In genomic region chr5:185095-186070, GRCh38 we compare ENCODE assay signal across 20 cellular contexts. TPM values are rescaled to one million over a fixed set of nuclear protein-coding genes. Genes with fewer than 3 reads are reported as not detected.
A peak's percentile ranks its signal among the peaks of the same experiment; 100 is the strongest.
DNase-seq lines count a peak whose midpoint lies in the region; ATAC-seq lines count a peak whose summit lies in the region.
"Had no signal": no experiment of that assay in that cellular context is flagged by ENCODE, and none has a peak within 500 bp of the region (broad histone marks: within the 10 kb centered on the region; RNA-seq: fewer than 3 reads in every experiment).

No MANE protein-coding gene starts in this region.

- H3K36me3 Mint-ChIP-seq in T-cell, result no peaks in the 10 kb centered on the region

- peak overlapping the region; percentile 11 for H3K27ac ChIP-seq in trophoblast cell (ENCODE audit: low read depth, low read length)
- H3K27ac ChIP-seq: GM23248 had no signal

- H3K4me3 Mint-ChIP-seq in T-cell, result no peak overlapping the region
- H3K4me3 Mint-ChIP-seq: CD4-positive, alpha-beta T cell had no signal

- no peak overlapping the region for H2AK5ac ChIP-seq in trophoblast cell (ENCODE audit: low read length)

- intact Hi-C loops in left cardiac atrium (cut with DNase I) (no loop called here), cardiac septum (cut with DNase I) (no loop called here)

- peaks cover 6 to 21% of the 10 kb centered on the region in 2 donors for H3K27me3 Mint-ChIP-seq in T-cell

- no peak overlapping the region for H3K9ac ChIP-seq in trophoblast cell (ENCODE audit: low read length)
- H3K9ac ChIP-seq: GM23248 had no signal

- no peak overlapping the region for H3K4me3 ChIP-seq in trophoblast cell (ENCODE audit: low read depth, low read length)
- H3K4me3 ChIP-seq: GM23248, HAP-1 had no signal

- H3K23ac ChIP-seq in trophoblast cell (ENCODE audit: low read length), result no peak overlapping the region

- no peak overlapping the region for H4K8ac ChIP-seq in trophoblast cell (ENCODE audit: low read depth, low read length)

- no peak overlapping the region for H4K12ac ChIP-seq in trophoblast cell (ENCODE audit: low read depth, low read length)

- no peak overlapping the region for H3K14ac ChIP-seq in trophoblast cell (ENCODE audit: low read length)

- no peak overlapping the region for H3K27ac Mint-ChIP-seq in T-cell
- H3K27ac Mint-ChIP-seq: CD4-positive, alpha-beta T cell had no signal

- H3K36me3 ChIP-seq in trophoblast cell (ENCODE audit: control insufficient read depth in 1 of 2, insufficient read depth in 2 of 2, low read length in 2 of 2), result peaks cover 34 to 36% of the 10 kb centered on the region in 2 experiments
- H3K36me3 ChIP-seq: HAP-1 had no signal

- peaks cover 3% of the 10 kb centered on the region for H3K79me1 ChIP-seq in trophoblast cell (ENCODE audit: low read length)

- DNase-seq in left cardiac atrium, result peak; percentile 21
- DNase-seq in cardiac septum (ENCODE audit: low spot score), result no peak
- peak; percentile 43 for DNase-seq in SK-N-DZ (ENCODE audit: low spot score)
- DNase-seq in hepatic stellate cell (ENCODE audit: low spot score), result peak; percentile 87
- no peak for DNase-seq in trophoblast cell
- DNase-seq in T-cell, result no peak
- DNase-seq in islet precursor cell, result no peak
- DNase-seq: 8988T; Caco-2; CD4-positive, alpha-beta T cell; GM23248; KBM-7; NCI-H1105 treated with DMSO at 0.1 percent for 48 hours; NCI-H1694; NCI-H2081 treated with DMSO at 0.1 percent for 48 hours had no signal

- H3K4me2 ChIP-seq in trophoblast cell (ENCODE audit: low read length), result no peak overlapping the region

- H2BK5ac ChIP-seq in trophoblast cell (ENCODE audit: low read depth, low read length, poor library complexity), result no peak overlapping the region

- POLR2A ChIA-PET in T-cell (lab: Charles Lee), result no interaction called here

- H2AFZ ChIP-seq in trophoblast cell (ENCODE audit: insufficient read depth, low read length, poor library complexity), result no peak overlapping the region
- H2AFZ ChIP-seq: GM23248 had no signal

- H3K9me3 ChIP-seq in trophoblast cell (ENCODE audit: insufficient read depth, low read depth, low read length), result no peaks in the 10 kb centered on the region
- H3K9me3 ChIP-seq: Caco-2, HAP-1 had no signal

- peak overlapping the region; percentile 30 for H2BK12ac ChIP-seq in trophoblast cell (ENCODE audit: low read length)

- peaks cover 14 to 21% of the 10 kb centered on the region in 2 experiments for H3K4me1 ChIP-seq in trophoblast cell (ENCODE audit: control insufficient read depth in 1 of 2, insufficient read depth in 2 of 2, low read length in 2 of 2)
- H3K4me1 ChIP-seq: Caco-2 had no signal

- ATAC-seq in left cardiac atrium (no peak), T-cell (replicated peaks in 1 of 4) (no peak), HG02884 (IDR thresholded peaks at IDR 0.05; ENCODE audit: unreplicated experiment) (no peak)
- ATAC-seq: Panc1 had no signal

- CTCF ChIA-PET in T-cell (lab: Charles Lee), result no interaction called here

- no peaks in the 10 kb centered on the region for H3K79me2 ChIP-seq in trophoblast cell (ENCODE audit: control insufficient read depth, insufficient read depth, low read length, poor library complexity)

- WGBS in trophoblast cell (ENCODE audit: extremely low coverage, insufficient coverage, insufficient read length), result no CpG with 5 or more reads among the region's 21 CpGs

- peaks cover 5 to 9% (median 6%) of the 10 kb centered on the region in 3 donors for H3K4me1 Mint-ChIP-seq in T-cell

- H3K9me3 Mint-ChIP-seq in T-cell, result no peaks in the 10 kb centered on the region
- H3K9me3 Mint-ChIP-seq: CD4-positive, alpha-beta T cell had no signal

- H4K91ac ChIP-seq in trophoblast cell (ENCODE audit: low read depth, low read length), result peak overlapping the region; percentile 8

- H3K18ac ChIP-seq in trophoblast cell (ENCODE audit: low read length), result peak overlapping the region; percentile 15

- peak overlapping the region; percentile 34 for H2BK120ac ChIP-seq in trophoblast cell (ENCODE audit: insufficient read depth, low read length, poor library complexity)

- H3K4ac ChIP-seq in trophoblast cell (ENCODE audit: low read depth, low read length), result no peak overlapping the region

- H3K27me3 ChIP-seq in trophoblast cell (ENCODE audit: insufficient read depth, low read length), result no peaks in the 10 kb centered on the region

RNA-seq across cellular contexts. Expression of gene LRRC14B, which starts 5.9 kb away (rescaled TPM):
- total RNA-seq in left cardiac atrium, result 10 to 100 TPM; 16.5 to 35.9 TPM
- 8.5 TPM for total RNA-seq in cardiac septum
- polyA plus RNA-seq in SK-N-DZ (2014; cell fraction: cytosol; rRNA removed), result 0.14 and 0.38 TPM in 2 replicates
- not detected in 2 replicates for polyA plus RNA-seq in SK-N-DZ (2014; cell fraction: nucleus; rRNA removed)
- polyA plus RNA-seq in trophoblast cell (2013), result 0.05 and 0.06 TPM in 2 replicates
- total RNA-seq in T-cell, result not detected
- total RNA-seq: Caco-2, GM23248, NCI-H460 had no signal
- polyA plus RNA-seq: AG04450, GM23248 had no signal

RNA-seq across cellular contexts. Expression of gene CCDC127, which starts 32.6 kb away (rescaled TPM):
- total RNA-seq in left cardiac atrium, result 1 to 10 TPM; 7.8 to 9.6 TPM
- 9.6 TPM for total RNA-seq in cardiac septum
- 5.7 and 8.3 TPM in 2 replicates for polyA plus RNA-seq in SK-N-DZ (2014; cell fraction: cytosol; rRNA removed)
- polyA plus RNA-seq in SK-N-DZ (2014; cell fraction: nucleus; rRNA removed), result 2.9 and 3.6 TPM in 2 replicates
- 3.6 and 3.8 TPM in 2 replicates for polyA plus RNA-seq in trophoblast cell (2013)
- total RNA-seq in T-cell, result 1 to 10 TPM; 2.5 to 9.8 (median 6.3) TPM

RNA-seq across cellular contexts. Expression of gene SDHA, which starts 32.7 kb away (rescaled TPM):
- total RNA-seq in left cardiac atrium (100 to 1,000 TPM; 395 to 449 TPM), cardiac septum (580 TPM), T-cell (100 to 1,000 TPM; 122 to 209 (median 140) TPM)
- polyA plus RNA-seq in SK-N-DZ (2014; cell fraction: cytosol; rRNA removed), result 79.8 and 84.9 TPM in 2 replicates
- 83.0 and 89.6 TPM in 2 replicates for polyA plus RNA-seq in SK-N-DZ (2014; cell fraction: nucleus; rRNA removed)
- 117 and 122 TPM in 2 replicates for polyA plus RNA-seq in trophoblast cell (2013)

Comparison
In these comparisons a context has a peak if more than half of its experiments do, and no peak if none do; other contexts are left out.
1. DNase-seq: peak in left cardiac atrium (single experiment), SK-N-DZ (single experiment) and hepatic stellate cell (single experiment); none in cardiac septum (single experiment), trophoblast cell (0 of 2), T-cell (0 of 34) and islet precursor cell (single experiment).